In the genomic region with DNA sequence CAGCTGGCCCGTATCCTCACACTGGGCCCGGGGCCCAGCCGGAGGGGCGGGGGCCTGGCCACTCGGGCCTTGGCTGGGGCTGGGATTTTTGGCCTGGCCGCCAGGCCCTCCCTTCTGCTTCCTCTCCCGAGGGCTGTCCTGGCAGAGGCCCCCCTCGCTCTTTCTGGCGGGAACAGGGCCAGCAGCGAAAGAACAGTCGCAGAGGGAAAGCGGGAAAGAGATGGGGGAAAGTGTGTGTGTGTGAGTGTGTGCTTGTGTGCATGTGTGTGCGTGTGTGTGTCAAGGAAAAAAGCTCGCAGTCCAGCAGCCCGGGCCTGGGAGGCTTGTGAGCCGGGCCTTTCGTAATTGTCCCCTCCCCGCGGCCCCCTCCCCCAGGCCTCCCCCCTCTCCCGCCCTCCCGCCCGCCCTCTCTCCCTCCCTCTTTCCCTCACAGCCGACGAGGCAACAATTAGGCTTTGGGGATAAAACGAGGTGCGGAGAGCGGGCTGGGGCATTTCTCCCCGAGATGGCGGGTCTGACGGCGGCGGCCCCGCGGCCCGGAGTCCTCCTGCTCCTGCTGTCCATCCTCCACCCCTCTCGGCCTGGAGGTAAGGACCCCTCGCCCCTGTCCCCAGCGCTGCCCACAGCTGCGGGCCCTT, we compare ENCODE assay signal across 9 cellular contexts. TPM values are rescaled to one million over a fixed set of nuclear protein-coding genes. Genes with fewer than 3 reads are reported as not detected.
DNase-seq lines count a peak whose midpoint lies in the region; ATAC-seq and TF ChIP-seq lines count a peak whose summit lies in the region.
"Had no signal": no experiment of that assay in that cellular context is flagged by ENCODE, and none has a peak within 500 bp of the region (broad histone marks: within the 10 kb centered on the region; RNA-seq: fewer than 3 reads in every experiment).

A gene (plus strand): TSS at position 491 of the 638 bp plus-strand sequence. CDS start 15 bp downstream, at position 506.

- H3K4me2 ChIP-seq in parathyroid adenoma (ENCODE audit: low read length), result no peak within 1 kb of the TSS

- no peak within 1 kb of the TSS for H3K9ac ChIP-seq in parathyroid adenoma

- H3K4me3 Mint-ChIP-seq in WTC11, result no peak within 1 kb of the TSS; the same call in 1 of the 2 replicates

- H3K36me3 Mint-ChIP-seq in WTC11, result no peaks in the 10 kb centered on the region
- no peaks in the 10 kb centered on the region for H3K36me3 Mint-ChIP-seq in activated naive CD4-positive, alpha-beta T cell treated with anti-CD3 and anti-CD28 coated beads, Interleukin-2, amount 50 U/mL, for 72 hours

- no peaks in the 10 kb centered on the region for H3K36me3 ChIP-seq in parathyroid adenoma (ENCODE audit: control insufficient read depth, insufficient read depth, low read length)

- peaks cover 38% of the 10 kb centered on the region for H3K4me1 Mint-ChIP-seq in WTC11

- no peaks in the 10 kb centered on the region for H3K79me2 ChIP-seq in parathyroid adenoma

- no peaks in the 10 kb centered on the region for H3K4me1 ChIP-seq in parathyroid adenoma

- H3K9me3 ChIP-seq in parathyroid adenoma (ENCODE audit: control insufficient read depth, low read length), result no peaks in the 10 kb centered on the region

- H3K27ac Mint-ChIP-seq in WTC11, result no peak within 1 kb of the TSS; the same call in 1 of the 2 replicates
- H3K27ac Mint-ChIP-seq in activated naive CD4-positive, alpha-beta T cell treated with anti-CD3 and anti-CD28 coated beads, Interleukin-2, amount 50 U/mL, for 72 hours, result no peak within 1 kb of the TSS

- peak within 1 kb of the TSS; percentile 27 for H2AFZ ChIP-seq in parathyroid adenoma

- no peak for TF ChIP-seq CTCF in WTC11 (IDR thresholded peaks at IDR 0.05)
- TF ChIP-seq CTCF in parathyroid adenoma (IDR thresholded peaks at IDR 0.05), result no peak

- intact Hi-C loops in cardiac septum (cut with DNase I), result loop anchor here (5.0 kb wide), 1 partner anchor 161 kb away; no protein-coding TSS in a partner anchor

- no peaks in the 10 kb centered on the region for H3K9me3 Mint-ChIP-seq in WTC11
- no peaks in the 10 kb centered on the region for H3K9me3 Mint-ChIP-seq in activated naive CD4-positive, alpha-beta T cell treated with anti-CD3 and anti-CD28 coated beads, Interleukin-2, amount 50 U/mL, for 72 hours

- POLR2A ChIA-PET in WTC11 (lab: Charles Lee), result interaction anchor here (1.9 kb wide), 1 partner anchor 10 kb away, joined by 6 read pairs; no protein-coding TSS in a partner anchor

- ATAC-seq in WTC11 (peak; percentile 7), esophagus mucosa (no peak)
- no peak for ATAC-seq in activated naive CD4-positive, alpha-beta T cell treated with anti-CD3 and anti-CD28 coated beads, Interleukin-2, amount 50 U/mL, for 72 hours

- H3K27ac ChIP-seq in parathyroid adenoma, result no peak within 1 kb of the TSS

- H3K27me3 ChIP-seq in parathyroid adenoma (ENCODE audit: control insufficient read depth, insufficient read depth, low read length), result no peaks in the 10 kb centered on the region

- no peak within 1 kb of the TSS for H3K4me3 ChIP-seq in parathyroid adenoma (ENCODE audit: low read depth, low read length)

- DNase-seq in AG20443 (ENCODE audit: low spot score) (peak; percentile 85), WTC11 (ENCODE audit: low spot score) (no peak), cardiac septum (ENCODE audit: low spot score) (peak; percentile 88), A172 (ENCODE audit: low spot score) (no peak), NAMALWA (ENCODE audit: low spot score) (no peak)
- no peak for DNase-seq in activated naive CD4-positive, alpha-beta T cell treated with anti-CD3 and anti-CD28 coated beads, Interleukin-2, amount 50 U/mL, for 72 hours (ENCODE audit: low spot score in 2 of 2)

- peaks cover 10% of the 10 kb centered on the region for H3K27me3 Mint-ChIP-seq in WTC11 (ENCODE audit: low read depth)

- CTCF ChIA-PET in WTC11 (lab: Charles Lee), result interaction anchor here (0.9 to 5.1 kb wide), 21 partner anchors 13 to 352 kb away, joined by 3 to 122 read pairs (median 13); a partner anchor contains a TSS

TF ChIP-seq in WTC11, 78 proteins besides CTCF, POLR2A, EP300 and RAD21 (continues in another document):
- no peak for TF ChIP-seq RELA (CRISPR knock-in tag; IDR thresholded peaks at IDR 0.05; ENCODE audit: borderline replicate concordance)
- no peak for TF ChIP-seq ZBTB21 (CRISPR knock-in tag; IDR thresholded peaks at IDR 0.05; ENCODE audit: borderline replicate concordance)
- TF ChIP-seq, protein P1, sequence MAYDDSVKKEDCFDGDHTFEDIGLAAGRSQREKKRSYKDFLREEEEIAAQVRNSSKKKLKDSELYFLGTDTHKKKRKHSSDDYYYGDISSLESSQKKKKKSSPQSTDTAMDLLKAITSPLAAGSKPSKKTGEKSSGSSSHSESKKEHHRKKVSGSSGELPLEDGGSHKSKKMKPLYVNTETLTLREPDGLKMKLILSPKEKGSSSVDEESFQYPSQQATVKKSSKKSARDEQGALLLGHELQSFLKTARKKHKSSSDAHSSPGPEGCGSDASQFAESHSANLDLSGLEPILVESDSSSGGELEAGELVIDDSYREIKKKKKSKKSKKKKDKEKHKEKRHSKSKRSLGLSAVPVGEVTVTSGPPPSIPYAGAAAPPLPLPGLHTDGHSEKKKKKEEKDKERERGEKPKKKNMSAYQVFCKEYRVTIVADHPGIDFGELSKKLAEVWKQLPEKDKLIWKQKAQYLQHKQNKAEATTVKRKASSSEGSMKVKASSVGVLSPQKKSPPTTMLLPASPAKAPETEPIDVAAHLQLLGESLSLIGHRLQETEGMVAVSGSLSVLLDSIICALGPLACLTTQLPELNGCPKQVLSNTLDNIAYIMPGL (CRISPR knock-in tag; IDR thresholded peaks at IDR 0.05), result no peak
- no peak for TF ChIP-seq OVOL2 (CRISPR knock-in tag; IDR thresholded peaks at IDR 0.05; ENCODE audit: borderline replicate concordance)
- TF ChIP-seq, protein P2, sequence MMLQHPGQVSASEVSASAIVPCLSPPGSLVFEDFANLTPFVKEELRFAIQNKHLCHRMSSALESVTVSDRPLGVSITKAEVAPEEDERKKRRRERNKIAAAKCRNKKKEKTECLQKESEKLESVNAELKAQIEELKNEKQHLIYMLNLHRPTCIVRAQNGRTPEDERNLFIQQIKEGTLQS (CRISPR knock-in tag; conservative IDR thresholded peaks at IDR 0.05), result no peak
- no peak for TF ChIP-seq ZNF263 (CRISPR knock-in tag; IDR thresholded peaks at IDR 0.05; ENCODE audit: low read depth)
- TF ChIP-seq NFATC4 (CRISPR knock-in tag; IDR thresholded peaks at IDR 0.05), result no peak
- no peak for TF ChIP-seq FOXP1 (CRISPR knock-in tag; IDR thresholded peaks at IDR 0.05; ENCODE audit: borderline replicate concordance)
- no peak for TF ChIP-seq JUN (CRISPR knock-in tag; IDR thresholded peaks at IDR 0.05)
- TF ChIP-seq, protein P3, sequence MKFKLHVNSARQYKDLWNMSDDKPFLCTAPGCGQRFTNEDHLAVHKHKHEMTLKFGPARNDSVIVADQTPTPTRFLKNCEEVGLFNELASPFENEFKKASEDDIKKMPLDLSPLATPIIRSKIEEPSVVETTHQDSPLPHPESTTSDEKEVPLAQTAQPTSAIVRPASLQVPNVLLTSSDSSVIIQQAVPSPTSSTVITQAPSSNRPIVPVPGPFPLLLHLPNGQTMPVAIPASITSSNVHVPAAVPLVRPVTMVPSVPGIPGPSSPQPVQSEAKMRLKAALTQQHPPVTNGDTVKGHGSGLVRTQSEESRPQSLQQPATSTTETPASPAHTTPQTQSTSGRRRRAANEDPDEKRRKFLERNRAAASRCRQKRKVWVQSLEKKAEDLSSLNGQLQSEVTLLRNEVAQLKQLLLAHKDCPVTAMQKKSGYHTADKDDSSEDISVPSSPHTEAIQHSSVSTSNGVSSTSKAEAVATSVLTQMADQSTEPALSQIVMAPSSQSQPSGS (CRISPR knock-in tag; IDR thresholded peaks at IDR 0.05; ENCODE audit: borderline replicate concordance, low read depth), result no peak
- TF ChIP-seq, protein P4, sequence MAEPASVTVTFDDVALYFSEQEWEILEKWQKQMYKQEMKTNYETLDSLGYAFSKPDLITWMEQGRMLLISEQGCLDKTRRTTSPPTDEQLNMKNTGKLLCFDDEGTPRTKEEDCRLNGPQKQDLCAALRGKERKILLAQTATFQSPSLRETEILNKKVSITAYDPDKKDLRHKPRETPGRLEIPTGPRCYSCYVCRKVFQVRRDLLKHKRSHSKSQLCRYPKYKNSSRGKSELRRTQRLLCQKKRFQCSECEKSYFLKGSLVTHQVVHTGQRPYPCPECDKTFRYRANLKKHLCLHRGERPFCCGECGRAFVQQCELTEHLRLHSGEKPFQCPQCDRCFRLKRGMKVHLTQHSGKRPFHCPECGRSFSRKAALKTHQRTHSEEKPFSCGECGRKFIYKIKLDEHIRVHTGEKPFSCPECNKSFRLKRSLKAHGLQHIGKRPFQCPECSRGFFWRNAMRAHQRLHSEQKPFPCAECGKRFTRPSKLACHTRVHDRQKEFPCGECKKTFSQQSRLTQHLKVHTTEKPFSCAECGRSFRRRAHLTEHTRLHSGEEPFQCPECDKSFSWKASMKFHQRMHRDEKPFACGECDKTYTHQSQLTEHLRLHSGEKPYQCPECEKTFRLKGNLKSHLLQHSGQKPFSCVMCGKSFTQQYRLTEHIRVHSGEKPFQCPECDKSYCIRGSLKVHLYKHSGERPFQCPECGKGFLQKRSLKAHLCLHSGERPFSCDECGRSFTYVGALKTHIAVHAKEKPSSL (CRISPR knock-in tag; conservative IDR thresholded peaks at IDR 0.05), result no peak
- TF ChIP-seq GABPB1 (CRISPR knock-in tag; IDR thresholded peaks at IDR 0.05), result no peak
- TF ChIP-seq, protein P5, sequence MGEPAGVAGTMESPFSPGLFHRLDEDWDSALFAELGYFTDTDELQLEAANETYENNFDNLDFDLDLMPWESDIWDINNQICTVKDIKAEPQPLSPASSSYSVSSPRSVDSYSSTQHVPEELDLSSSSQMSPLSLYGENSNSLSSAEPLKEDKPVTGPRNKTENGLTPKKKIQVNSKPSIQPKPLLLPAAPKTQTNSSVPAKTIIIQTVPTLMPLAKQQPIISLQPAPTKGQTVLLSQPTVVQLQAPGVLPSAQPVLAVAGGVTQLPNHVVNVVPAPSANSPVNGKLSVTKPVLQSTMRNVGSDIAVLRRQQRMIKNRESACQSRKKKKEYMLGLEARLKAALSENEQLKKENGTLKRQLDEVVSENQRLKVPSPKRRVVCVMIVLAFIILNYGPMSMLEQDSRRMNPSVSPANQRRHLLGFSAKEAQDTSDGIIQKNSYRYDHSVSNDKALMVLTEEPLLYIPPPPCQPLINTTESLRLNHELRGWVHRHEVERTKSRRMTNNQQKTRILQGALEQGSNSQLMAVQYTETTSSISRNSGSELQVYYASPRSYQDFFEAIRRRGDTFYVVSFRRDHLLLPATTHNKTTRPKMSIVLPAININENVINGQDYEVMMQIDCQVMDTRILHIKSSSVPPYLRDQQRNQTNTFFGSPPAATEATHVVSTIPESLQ (CRISPR knock-in tag; IDR thresholded peaks at IDR 0.05), result no peak
- no peak for TF ChIP-seq RORB (CRISPR knock-in tag; IDR thresholded peaks at IDR 0.05)
- no peak for TF ChIP-seq ELF4 (CRISPR knock-in tag; IDR thresholded peaks at IDR 0.05; ENCODE audit: low read depth)
- no peak for TF ChIP-seq CREM (CRISPR knock-in tag; IDR thresholded peaks at IDR 0.05)

RNA-seq across cellular contexts. Expression of the gene that starts here (rescaled TPM):
- total RNA-seq in WTC11 (2021) (3.3 to 5.4 TPM (median 3.9 TPM) in 3 replicates), cardiac septum (41.2 TPM), esophagus mucosa (4.9 TPM)
- total RNA-seq in A172 (2014; rRNA removed; shearing (Covaris generic)), result 0.41 and 0.50 TPM in 2 replicates
- not detected for total RNA-seq in activated naive CD4-positive, alpha-beta T cell treated with anti-CD3 and anti-CD28 coated beads, Interleukin-2, amount 50 U/mL, for 72 hours
- total RNA-seq: mononuclear cell had no signal

Comparison
In these comparisons a context has a peak if more than half of its experiments do, and no peak if none do; other contexts are left out.
1. DNase-seq: peak in AG20443 (single experiment) and cardiac septum (single experiment); none in WTC11 (single experiment), A172 (single experiment), NAMALWA (single experiment) and activated naive CD4-positive, alpha-beta T cell treated with anti-CD3 and anti-CD28 coated beads, Interleukin-2, amount 50 U/mL, for 72 hours (0 of 2).